In the genomic region with DNA sequence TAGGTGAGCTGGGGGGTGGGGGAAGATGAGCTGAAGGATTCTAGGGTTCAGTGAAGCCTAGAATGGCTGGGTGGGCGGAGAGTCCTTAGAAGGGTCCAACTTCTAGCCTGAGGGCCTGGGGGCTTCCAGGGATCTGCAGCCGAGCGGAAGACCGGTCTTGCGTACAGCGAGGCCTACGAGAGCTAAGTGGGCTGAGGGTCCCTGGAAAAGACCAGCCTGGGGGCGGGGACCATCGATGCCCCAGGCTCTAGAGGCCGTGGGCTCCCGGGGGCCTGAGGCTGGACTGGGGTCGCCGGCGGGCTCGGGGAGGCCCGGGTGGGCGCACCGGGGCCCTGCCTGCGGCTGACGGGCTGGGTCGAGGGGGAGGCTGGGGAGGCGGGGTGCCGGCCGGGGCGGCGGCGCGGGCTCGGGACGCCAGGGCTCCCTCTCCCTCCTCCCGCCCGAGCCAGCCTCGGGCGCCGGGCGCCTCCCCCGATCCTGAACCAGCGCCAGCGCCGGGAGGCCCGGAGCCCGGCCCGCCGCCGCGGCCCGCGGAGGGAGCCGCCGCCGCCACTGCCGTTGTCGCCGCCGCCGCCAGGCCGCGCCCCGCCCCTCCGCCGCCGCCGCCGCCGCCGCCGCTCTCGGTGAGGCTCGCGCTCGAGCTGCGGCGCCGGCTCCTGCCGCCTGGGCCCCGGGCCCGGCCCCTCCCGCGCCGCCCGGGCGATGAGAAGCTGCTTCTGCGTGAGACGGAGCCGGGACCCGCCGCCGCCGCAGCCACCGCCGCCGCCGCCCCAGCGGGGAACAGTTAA, we compare ENCODE assay signal across 8 cellular contexts. TPM values are rescaled to one million over a fixed set of nuclear protein-coding genes. Genes with fewer than 3 reads are reported as not detected.
DNase-seq lines count a peak whose midpoint lies in the region; ATAC-seq, FAIRE-seq and TF ChIP-seq lines count a peak whose summit lies in the region.

Gene MVB12B (plus strand): TSS at position 602 of the 788 bp plus-strand sequence. CDS start 101 bp downstream, at position 703.

- H3K27me3 Mint-ChIP-seq in Caco-2 (ENCODE audit: insufficient read depth, unreplicated experiment), result no peaks in the 10 kb centered on the region

- peak within 1 kb of the TSS; percentile 71 to 81 for H3K9ac ChIP-seq in mucosa of rectum (ENCODE audit: low read depth in 1 of 2, low read length in 2 of 2)

- no peaks in the 10 kb centered on the region for H3K36me3 Mint-ChIP-seq in Caco-2 (ENCODE audit: insufficient read depth, unreplicated experiment)

- no peak for FAIRE-seq in RCC 7860 (lab: Jason Lieb, UNC)

- DNase-seq in Caco-2, result peak in 1 of 2 experiments; percentile 69
- DNase-seq in LoVo (ENCODE audit: low spot score), result peak; percentile 37
- DNase-seq in activated CD8-positive, alpha-beta memory T cell treated with anti-CD3 and anti-CD28 coated beads, Interleukin-2, amount 50 U/mL, for 48 hours, result peak; percentile 70
- peak; percentile 57 for DNase-seq in epidermal melanocyte (ENCODE audit: insufficient read length, low spot score)
- peak; percentile 60 for DNase-seq in stimulated activated naive CD8-positive, alpha-beta T cell treated with anti-CD3 and anti-CD28 coated beads, Interleukin-15, Interleukin-2, amounts not matched to agents 100 U/mL and 50 U/mL, for 24 hours
- no peak for DNase-seq in NK-92 treated with Interleukin-12 subunit alpha and Interleukin-12 subunit beta, amount 100 ng/mL, for 24 hours (lab: John Stamatoyannopoulos, UW)
- DNase-seq in RCC 7860 (ENCODE audit: low spot score), result no peak

- H3K27ac ChIP-seq in mucosa of rectum (ENCODE audit: low read depth in 2 of 2, low read length in 2 of 2), result peak within 1 kb of the TSS; percentile 60 to 70

- CTCF ChIA-PET in Caco-2 (lab: Charles Lee), result interaction anchor here (0.6 to 1.9 kb wide), 3 partner anchors 8 to 228 kb away, joined by 3 to 6 read pairs (median 5); no protein-coding TSS in a partner anchor

- H3K36me3 ChIP-seq in Caco-2 (ENCODE audit: control insufficient read depth, insufficient read depth, low read length) (no peaks in the 10 kb centered on the region), mucosa of rectum (ENCODE audit: control insufficient read depth in 2 of 2, insufficient read depth in 2 of 2, low read length in 2 of 2) (no peaks in the 10 kb centered on the region)

- H3K4me1 ChIP-seq in Caco-2 (peaks cover 8% of the 10 kb centered on the region; the same call in 1 of the 2 replicates), mucosa of rectum (ENCODE audit: control insufficient read depth in 2 of 2, insufficient read depth in 2 of 2, low read length in 2 of 2) (peaks cover 12 to 14% of the 10 kb centered on the region in 2 donors)

- POLR2A ChIA-PET in Caco-2 (lab: Charles Lee), result interaction anchor here (0.5 to 1.0 kb wide), 4 partner anchors 8 to 22 kb away, joined by 3 to 4 read pairs (median 4); no protein-coding TSS in a partner anchor

- BruUV-seq in Caco-2 (replicated peaks; lab: Mats Ljungman, UMichigan), result no TSS peak

- no peak for TF ChIP-seq CTCF in Caco-2 (IDR thresholded peaks at IDR 0.05; ENCODE audit: insufficient read depth in 1 of 2, low read depth in 1 of 2, low read length in 1 of 2, severe bottlenecking in 1 of 2, unreplicated experiment in 1 of 2)

- H3K4me3 ChIP-seq in Caco-2 (ENCODE audit: low read depth, low read length), result peak within 1 kb of the TSS; percentile 60
- peak within 1 kb of the TSS; percentile 81 to 84 for H3K4me3 ChIP-seq in mucosa of rectum (ENCODE audit: low read length in 2 of 2)

- H3K27ac Mint-ChIP-seq in Caco-2 (ENCODE audit: unreplicated experiment), result peak within 1 kb of the TSS; percentile 83

- H3K9me3 Mint-ChIP-seq in Caco-2 (ENCODE audit: unreplicated experiment), result no peaks in the 10 kb centered on the region

- H3K4me3 Mint-ChIP-seq in Caco-2 (ENCODE audit: unreplicated experiment), result peak within 1 kb of the TSS; percentile 77

- no peaks in the 10 kb centered on the region for H3K27me3 ChIP-seq in Caco-2 (replicated peaks; ENCODE audit: control insufficient read depth, insufficient read depth, low read length)
- no peaks in the 10 kb centered on the region for H3K27me3 ChIP-seq in mucosa of rectum (ENCODE audit: control insufficient read depth in 2 of 2, insufficient read depth in 2 of 2, low read length in 2 of 2)

- H3K4me1 Mint-ChIP-seq in Caco-2 (ENCODE audit: low read depth, unreplicated experiment), result no peaks in the 10 kb centered on the region

- ATAC-seq in stimulated activated naive CD8-positive, alpha-beta T cell treated with anti-CD3 and anti-CD28 coated beads, Interleukin-15, Interleukin-2, amounts not matched to agents 100 U/mL and 50 U/mL, for 24 hours, result peak; percentile 59

- H3K9me3 ChIP-seq in Caco-2 (peaks cover 7% of the 10 kb centered on the region), mucosa of rectum (ENCODE audit: control insufficient read depth in 2 of 2, low read length in 2 of 2) (no peaks in the 10 kb centered on the region)

- intact Hi-C loops in Caco-2 (cut with micrococcal nuclease; ENCODE audit: unreplicated experiment), result no loop called here

RNA-seq across cellular contexts. Expression of gene MVB12B, which starts in this region (rescaled TPM):
- 20.8 and 24.4 TPM in 2 replicates for total RNA-seq in Caco-2 (2022)

Comparison
In these comparisons a context has a peak if more than half of its experiments do, and no peak if none do; other contexts are left out.
1. DNase-seq: peak in LoVo (single experiment), activated CD8-positive, alpha-beta memory T cell treated with anti-CD3 and anti-CD28 coated beads, Interleukin-2, amount 50 U/mL, for 48 hours (single experiment), epidermal melanocyte (single experiment) and stimulated activated naive CD8-positive, alpha-beta T cell treated with anti-CD3 and anti-CD28 coated beads, Interleukin-15, Interleukin-2, amounts not matched to agents 100 U/mL and 50 U/mL, for 24 hours (single experiment); none in NK-92 treated with Interleukin-12 subunit alpha and Interleukin-12 subunit beta, amount 100 ng/mL, for 24 hours (single experiment) and RCC 7860 (single experiment).